Comparison of ENCODE assay signal across 25 cellular contexts in the genomic region with DNA sequence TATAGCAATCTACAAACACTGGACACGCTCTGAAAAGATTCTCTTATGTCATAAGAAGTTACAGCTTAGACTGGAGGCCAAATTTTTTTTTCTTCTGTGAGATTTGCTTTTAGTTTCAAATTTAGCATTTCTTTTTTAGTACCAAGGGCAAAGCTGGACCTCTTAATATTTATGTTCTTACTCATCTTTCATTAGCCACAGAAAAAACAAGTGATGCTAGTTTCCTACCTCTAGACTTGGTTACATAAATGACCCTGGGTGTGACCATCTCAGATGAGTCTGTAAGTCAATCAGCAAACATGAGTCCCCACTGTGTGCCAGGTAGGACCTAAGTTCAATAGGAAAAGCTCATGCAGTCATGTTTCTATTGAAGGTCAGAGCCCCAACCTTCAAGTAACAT.
"Had no signal": no experiment of that assay in that cellular context is flagged by ENCODE, and none has a peak within 500 bp of the region (broad histone marks: within the 10 kb centered on the region; RNA-seq: fewer than 3 reads in every experiment).

No MANE protein-coding gene starts in this region.

- DNase-seq: activated CD4-positive, alpha-beta memory T cell treated with anti-CD3 and anti-CD28 coated beads, Interleukin-2, amount 10 ng/mL, durations not matched to agents 7 days and 5 days; activated CD4-positive, alpha-beta T cell treated with anti-CD3 and anti-CD28 coated beads for 48 hours; activated CD4-positive, CD25-positive, alpha-beta regulatory T cell; activated naive CD4-positive, alpha-beta T cell; activated naive CD8-positive, alpha-beta T cell treated with anti-CD3 and anti-CD28 coated beads, Interleukin-2, amount 10 ng/mL, durations not matched to agents 7 days and 5 days; activated T-cell treated with anti-CD3 and anti-CD28 coated beads, Interleukin-2, amount 50 U/mL, for 1 hour; amygdala; cerebellar nuclear complex; effector CD8-positive, alpha-beta T cell; left lung; nephron progenitor cell; nucleus accumbens; posterior cingulate gyrus; retina; stimulated activated CD4-positive, alpha-beta T cell treated with anti-CD3 and anti-CD28 coated beads, Interleukin-2, amount 100 ng/mL, for 48 hours; T-cell had no signal

- H3K4me1 ChIP-seq: left lung, suprapubic skin had no signal

- ATAC-seq: activated T-helper 17 cell treated with anti-CD3 and anti-CD28 coated beads, Interleukin-2, amount 50 U/mL, for 72 hours; left lung; SK-N-SH treated with all-trans-retinoic acid at 6 μM for 48 hours; T-cell had no signal

- FAIRE-seq: bronchial epithelial cell, endothelial cell of umbilical vein, islet of Langerhans had no signal

- H3K4me3 ChIP-seq: esophagus muscularis mucosa, hepatocyte, left lung, skin epidermis, suprapubic skin had no signal

- H3K27me3 ChIP-seq: esophagus muscularis mucosa, hepatocyte, left lung, suprapubic skin had no signal

- H3K9me3 ChIP-seq: esophagus muscularis mucosa, left lung, suprapubic skin had no signal

- H3K4me2 ChIP-seq: hepatocyte had no signal

- H3K79me2 ChIP-seq: hepatocyte had no signal

- H2AFZ ChIP-seq: hepatocyte had no signal

- H3K27ac ChIP-seq: esophagus muscularis mucosa, hepatocyte, left lung, skin epidermis, suprapubic skin had no signal
